1 cellular context compared by ENCODE assay signal in genomic region chr17:28405632-28406477, GRCh38.
A peak's percentile ranks its signal among the peaks of the same experiment; 100 is the strongest.
TF ChIP-seq lines count a peak whose summit lies in the region.

TSS of gene SLC46A1 (minus strand) at chr17:28406212. CDS start at chr17:28406114, 98 bp downstream.

TF ChIP-seq in GM12878, 131 proteins besides CTCF, POLR2A, EP300 and RAD21 (continued from another document):
- TF ChIP-seq MLLT1 (IDR thresholded peaks at IDR 0.05) (no peak), CBX3 (IDR thresholded peaks at IDR 0.05; ENCODE audit: borderline replicate concordance, low read depth) (no peak), GABPA (IDR thresholded peaks at IDR 0.05; ENCODE audit: low read depth) (no peak), NR2F1 (conservative IDR thresholded peaks at IDR 0.05) (0 out of 2 replicates have a peak, but pooled peaks have one; percentile 59), SREBF2 (IDR thresholded peaks at IDR 0.05; ENCODE audit: low read length) (no peak), ESRRA (IDR thresholded peaks at IDR 0.05; ENCODE audit: low read length) (no peak), TCF3 (IDR thresholded peaks at IDR 0.05; ENCODE audit: borderline replicate concordance, insufficient read depth, low read depth, low read length) (no peak), POLR2AphosphoS5 (IDR thresholded peaks at IDR 0.05; ENCODE audit: low read length) (peak; percentile 30; the same call in 1 of the 2 replicates), CEBPB (IDR thresholded peaks at IDR 0.05; ENCODE audit: borderline replicate concordance in 1 of 2, low read depth in 2 of 2, low read length in 2 of 2) (no peak), TCF12 (IDR thresholded peaks at IDR 0.05; ENCODE audit: low read depth, low read length) (no peak), NBN (IDR thresholded peaks at IDR 0.05) (no peak), JUNB (IDR thresholded peaks at IDR 0.05) (no peak), USF2 (IDR thresholded peaks at IDR 0.05; ENCODE audit: borderline replicate concordance, low read depth, low read length) (no peak)
